10 cellular contexts compared by ENCODE assay signal in genomic region chr9:95055851-95056551, GRCh38.
A peak's percentile ranks its signal among the peaks of the same experiment; 100 is the strongest.
DNase-seq lines count a peak whose midpoint lies in the region; ATAC-seq and TF ChIP-seq lines count a peak whose summit lies in the region.
"Had no signal": no experiment of that assay in that cellular context is flagged by ENCODE, and none has a peak within 500 bp of the region (broad histone marks: within the 10 kb centered on the region; RNA-seq: fewer than 3 reads in every experiment).

No MANE protein-coding gene starts in this region.

- peaks cover 99% of the 10 kb centered on the region for H3K4me1 ChIP-seq in GM23248 (ENCODE audit: insufficient read depth)
- peaks cover 4 to 66% of the 10 kb centered on the region in 2 donors for H3K4me1 ChIP-seq in ascending aorta
- H3K4me1 ChIP-seq in right cardiac atrium (ENCODE audit: control insufficient read depth, insufficient read depth, low read length): peaks cover 23% of the 10 kb centered on the region

- H3K27ac Mint-ChIP-seq in stimulated activated naive CD8-positive, alpha-beta T cell treated with anti-CD3 and anti-CD28 coated beads, Interleukin-15, amount 100 ng/mL, for 72 hours: no peak overlapping the region

- H3K27ac ChIP-seq in GM23248: peak overlapping the region; percentile 85
- peak overlapping the region; percentile 84 to 95 for H3K27ac ChIP-seq in ascending aorta
- peak overlapping the region; percentile 83 for H3K27ac ChIP-seq in right cardiac atrium (ENCODE audit: low read length)

- no peak overlapping the region for H2AFZ ChIP-seq in GM23248

- 32% methylated on average over 15 of the region's 15 CpGs for WGBS in GM23248 (ENCODE audit: low coverage in 1 of 2, low lambda C conversion rate in 2 of 2, missing lambda C conversion rate in 2 of 2), 2 experiments
- WGBS in right cardiac atrium: 30% methylated on average over 15 of the region's 15 CpGs

- peak overlapping the region; percentile 76 for H3K9ac ChIP-seq in GM23248

- no peak for TF ChIP-seq CTCF in ascending aorta (IDR thresholded peaks at IDR 0.05)

- H3K9me2 ChIP-seq in GM23248 (ENCODE audit: insufficient read depth): no peaks in the 10 kb centered on the region

- H3K79me2 ChIP-seq in GM23248 (ENCODE audit: insufficient read depth): peaks cover 100% of the 10 kb centered on the region

- H3K27me3 Mint-ChIP-seq in stimulated activated naive CD8-positive, alpha-beta T cell treated with anti-CD3 and anti-CD28 coated beads, Interleukin-15, amount 100 ng/mL, for 72 hours: no peaks in the 10 kb centered on the region
- H3K27me3 Mint-ChIP-seq: naive B cell had no signal

- H3K4me3 ChIP-seq in GM23248 (peak overlapping the region; percentile 54), ascending aorta (peak overlapping the region; percentile 42 to 67), right cardiac atrium (ENCODE audit: low read length) (peak overlapping the region; percentile 36), skeletal muscle cell (ENCODE audit: low read depth, low read length) (no peak overlapping the region)

- H3K36me3 ChIP-seq in GM23248 (ENCODE audit: low read depth): peaks cover 46% of the 10 kb centered on the region
- no peaks in the 10 kb centered on the region for H3K36me3 ChIP-seq in ascending aorta

- H3K9me3 Mint-ChIP-seq in stimulated activated naive CD8-positive, alpha-beta T cell treated with anti-CD3 and anti-CD28 coated beads, Interleukin-15, amount 100 ng/mL, for 72 hours: no peaks in the 10 kb centered on the region

- H3K4me2 ChIP-seq in GM23248 (ENCODE audit: unreplicated experiment): peak overlapping the region; percentile 84

- no peaks in the 10 kb centered on the region for H3K9me3 ChIP-seq in GM23248 (ENCODE audit: low read depth)
- H3K9me3 ChIP-seq in ascending aorta: no peaks in the 10 kb centered on the region
- no peaks in the 10 kb centered on the region for H3K9me3 ChIP-seq in right cardiac atrium (ENCODE audit: control insufficient read depth, low read length)

- ATAC-seq in right cardiac atrium (peak; percentile 60 to 73), HG02938 (IDR thresholded peaks at IDR 0.05; ENCODE audit: unreplicated experiment) (no peak)
- ATAC-seq in stimulated activated naive CD8-positive, alpha-beta T cell treated with anti-CD3 and anti-CD28 coated beads, Interleukin-15, amount 100 ng/mL, for 72 hours: no peak

- intact Hi-C loops in ascending aorta (cut with DNase I) (no loop called here), right cardiac atrium (cut with DNase I) (loop anchor here in 1 of 4 donors (10.0 kb wide), 1 partner anchor 51 kb away; no protein-coding TSS in a partner anchor)

- peaks cover 82% of the 10 kb centered on the region for H3F3A ChIP-seq in GM23248 (ENCODE audit: insufficient read depth)

- H3K27me3 ChIP-seq in GM23248 (replicated peaks; ENCODE audit: insufficient read depth): no peaks in the 10 kb centered on the region
- no peaks in the 10 kb centered on the region for H3K27me3 ChIP-seq in ascending aorta
- H3K27me3 ChIP-seq in right cardiac atrium (ENCODE audit: control insufficient read depth, insufficient read depth): no peaks in the 10 kb centered on the region

- H4K20me1 ChIP-seq in GM23248 (ENCODE audit: insufficient read depth): peaks cover 28% of the 10 kb centered on the region; the same call in 1 of the 2 replicates

- no peaks in the 10 kb centered on the region for H3K4me1 Mint-ChIP-seq in stimulated activated naive CD8-positive, alpha-beta T cell treated with anti-CD3 and anti-CD28 coated beads, Interleukin-15, amount 100 ng/mL, for 72 hours

- peak; percentile 79 for DNase-seq in GM23248
- no peak for DNase-seq in ascending aorta (ENCODE audit: low spot score in 2 of 2)
- DNase-seq in right cardiac atrium: peak in 1 of 3 donors; percentile 63
- DNase-seq in skeletal muscle cell (ENCODE audit: low read depth): peak; percentile 48
- no peak for DNase-seq in HT-29 (ENCODE audit: low spot score)
- no peak for DNase-seq in HUDEP-2 (lab: John Stamatoyannopoulos, UW; ENCODE audit: unreplicated experiment in 76 of 76)
- no peak for DNase-seq in stimulated activated naive CD8-positive, alpha-beta T cell treated with anti-CD3 and anti-CD28 coated beads, Interleukin-15, amount 100 ng/mL, for 72 hours
- DNase-seq: activated CD4-positive, alpha-beta T cell treated with anti-CD3 and anti-CD28 coated beads, Interleukin-2, amount 50 U/mL, for 48 hours; naive B cell had no signal

- no peak overlapping the region for H3K4me3 Mint-ChIP-seq in stimulated activated naive CD8-positive, alpha-beta T cell treated with anti-CD3 and anti-CD28 coated beads, Interleukin-15, amount 100 ng/mL, for 72 hours
- H3K4me3 Mint-ChIP-seq: naive B cell had no signal

- in situ Hi-C loops in GM23248 (cut with MboI): no loop called here

Comparison
In these comparisons a context has a peak if more than half of its experiments do, and no peak if none do; other contexts are left out.
1. DNase-seq: peak in GM23248 (single experiment) and skeletal muscle cell (single experiment); none in ascending aorta (0 of 2), HT-29 (single experiment), HUDEP-2 (0 of 76) and stimulated activated naive CD8-positive, alpha-beta T cell treated with anti-CD3 and anti-CD28 coated beads, Interleukin-15, amount 100 ng/mL, for 72 hours (0 of 2).
2. ATAC-seq: peak in right cardiac atrium (2 of 2); none in HG02938 (single experiment) and stimulated activated naive CD8-positive, alpha-beta T cell treated with anti-CD3 and anti-CD28 coated beads, Interleukin-15, amount 100 ng/mL, for 72 hours (single experiment).
3. Peak in every context shown above with its lines, with median percentiles within 50 percentile points of each other: H3K27ac ChIP-seq.